Comparison of ENCODE assay signal across 20 cellular contexts in the genomic region with DNA sequence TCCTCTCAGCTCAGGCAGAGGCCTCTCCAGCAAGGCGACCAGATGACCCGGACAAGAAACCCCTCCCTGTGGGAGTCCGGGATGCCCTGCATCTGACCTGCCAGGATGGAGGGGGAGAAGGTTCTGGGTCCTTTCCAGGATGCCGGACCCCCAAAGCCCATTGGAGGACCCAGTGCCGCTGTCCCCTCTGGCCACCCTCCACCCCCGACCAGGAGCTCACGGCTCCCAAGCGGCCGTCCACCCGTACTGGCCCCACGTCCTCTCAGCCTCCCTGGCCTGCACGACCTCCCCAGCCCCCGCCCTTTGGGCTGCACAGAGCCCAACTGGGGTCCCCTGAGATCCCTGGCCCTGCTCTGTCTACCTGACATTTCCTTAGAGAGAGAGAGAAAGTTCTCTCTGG. TPM values are rescaled to one million over a fixed set of nuclear protein-coding genes. Genes with fewer than 3 reads are reported as not detected.
A peak's percentile ranks its signal among the peaks of the same experiment; 100 is the strongest.
DNase-seq lines count a peak whose midpoint lies in the region; ATAC-seq, FAIRE-seq and TF ChIP-seq lines count a peak whose summit lies in the region.
"Had no signal": no experiment of that assay in that cellular context is flagged by ENCODE, and none has a peak within 500 bp of the region (broad histone marks: within the 10 kb centered on the region; RNA-seq: fewer than 3 reads in every experiment).

No MANE protein-coding gene starts in this region.

- no peaks in the 10 kb centered on the region for H3K4me1 Mint-ChIP-seq in stimulated activated naive B cell treated with anti-CD40 and anti-IgM and Interleukin-4, amounts not matched to agents 10 μg/mL and 1 μg/mL and 100 μg/mL, for 72 hours
- H3K4me1 Mint-ChIP-seq: CD4-positive, CD25-positive, alpha-beta regulatory T cell; CD8-positive, alpha-beta memory T cell had no signal

- FAIRE-seq in kidney (lab: Jason Lieb, UNC): no peak
- FAIRE-seq: D721Med, G401.6, GM12891, H54, HepG2 had no signal

- DNase-seq in RWPE1 (ENCODE audit: low spot score): no peak
- peak; percentile 4 for DNase-seq in hepatocyte (ENCODE audit: low spot score)
- no peak for DNase-seq in stimulated activated naive B cell treated with anti-CD40 and anti-IgM and Interleukin-4, amounts not matched to agents 10 μg/mL and 1 μg/mL and 100 μg/mL, for 72 hours
- no peak for DNase-seq in kidney
- DNase-seq in colonic mucosa: no peak
- DNase-seq: 8988T; C1 segment of cervical spinal cord; CD4-positive, CD25-positive, alpha-beta regulatory T cell; CD8-positive, alpha-beta memory T cell; COR-L47; GM23248; HCEC 1CT had no signal

- CTCF ChIA-PET in RWPE1 (lab: Yijun Ruan, JAX): interaction anchor here (0.7 kb wide), 1 partner anchor 1260 kb away, joined by 5 read pairs; no protein-coding TSS in a partner anchor

- H3K27ac ChIP-seq in 22Rv1 (peak overlapping the region; percentile 65; the same call in 1 of the 2 replicates), RWPE1 (peak overlapping the region; percentile 30), hepatocyte (no peak overlapping the region), kidney (ENCODE audit: low read depth in 2 of 2, low read length in 2 of 2) (no peak overlapping the region), colonic mucosa (no peak overlapping the region)
- H3K27ac ChIP-seq: GM23248 had no signal

- H3K9me3 ChIP-seq in hepatocyte (ENCODE audit: low read depth) (peaks cover 4% of the 10 kb centered on the region), kidney (ENCODE audit: control insufficient read depth in 1 of 2, low read length in 2 of 2) (no peaks in the 10 kb centered on the region), colonic mucosa (no peaks in the 10 kb centered on the region)

- no peak overlapping the region for H3K4me3 ChIP-seq in hepatocyte
- no peak overlapping the region for H3K4me3 ChIP-seq in kidney (ENCODE audit: low read length in 2 of 2)
- no peak overlapping the region for H3K4me3 ChIP-seq in colonic mucosa
- H3K4me3 ChIP-seq: GM23248 had no signal

- H3K27ac Mint-ChIP-seq in stimulated activated naive B cell treated with anti-CD40 and anti-IgM and Interleukin-4, amounts not matched to agents 10 μg/mL and 1 μg/mL and 100 μg/mL, for 72 hours: peak overlapping the region; percentile 47
- H3K27ac Mint-ChIP-seq: CD4-positive, CD25-positive, alpha-beta regulatory T cell had no signal

- TF ChIP-seq CTCF in 22Rv1 (IDR thresholded peaks at IDR 0.05) (no peak), RWPE1 (conservative IDR thresholded peaks at IDR 0.05; ENCODE audit: low read depth) (no peak), hepatocyte (IDR thresholded peaks at IDR 0.05; ENCODE audit: poor library complexity) (no peak), kidney (IDR thresholded peaks at IDR 0.05; ENCODE audit: borderline replicate concordance, extremely low read depth, insufficient read depth) (no peak), colonic mucosa (IDR thresholded peaks at IDR 0.05) (no peak)

- H3K36me3 ChIP-seq in hepatocyte (replicated peaks; ENCODE audit: insufficient read depth, low read depth) (no peaks in the 10 kb centered on the region), kidney (ENCODE audit: control insufficient read depth in 1 of 2, insufficient read depth in 2 of 2, low read length in 2 of 2) (peaks cover 9 to 19% of the 10 kb centered on the region in 2 donors), colonic mucosa (peaks cover 17% of the 10 kb centered on the region)

- no peak for ATAC-seq in stimulated activated naive B cell treated with anti-CD40 and anti-IgM and Interleukin-4, amounts not matched to agents 10 μg/mL and 1 μg/mL and 100 μg/mL, for 72 hours (replicated peaks)
- ATAC-seq in HG02678 (IDR thresholded peaks at IDR 0.05; ENCODE audit: unreplicated experiment): no peak
- ATAC-seq: HepG2 had no signal

- POLR2A ChIA-PET in RWPE1 (lab: Yijun Ruan, JAX; ENCODE audit: low non-redundant PET): no interaction called here

- H3K4me1 ChIP-seq in hepatocyte (ENCODE audit: insufficient read depth) (no peaks in the 10 kb centered on the region), kidney (ENCODE audit: control insufficient read depth in 1 of 2, insufficient read depth in 1 of 2, low read depth in 1 of 2, low read length in 2 of 2) (no peaks in the 10 kb centered on the region), colonic mucosa (no peaks in the 10 kb centered on the region)

- H3K27me3 ChIP-seq in hepatocyte: no peaks in the 10 kb centered on the region
- H3K27me3 ChIP-seq in colonic mucosa: no peaks in the 10 kb centered on the region

- H3K9me2 ChIP-seq in hepatocyte (replicated peaks; ENCODE audit: insufficient read depth): no peaks in the 10 kb centered on the region

- H3K79me2 ChIP-seq in hepatocyte: no peaks in the 10 kb centered on the region

- H3K27me3 Mint-ChIP-seq in stimulated activated naive B cell treated with anti-CD40 and anti-IgM and Interleukin-4, amounts not matched to agents 10 μg/mL and 1 μg/mL and 100 μg/mL, for 72 hours: no peaks in the 10 kb centered on the region
- H3K27me3 Mint-ChIP-seq: CD4-positive, CD25-positive, alpha-beta regulatory T cell; CD8-positive, alpha-beta memory T cell; IgD-negative memory B cell had no signal

- intact Hi-C loops in kidney (cut with DNase I) (no loop called here), colonic mucosa (cut with DNase I) (no loop called here)

- H3K36me3 Mint-ChIP-seq in stimulated activated naive B cell treated with anti-CD40 and anti-IgM and Interleukin-4, amounts not matched to agents 10 μg/mL and 1 μg/mL and 100 μg/mL, for 72 hours: peaks cover 38 to 60% of the 10 kb centered on the region in 2 donors
- H3K36me3 Mint-ChIP-seq: IgD-negative memory B cell had no signal

- no peak overlapping the region for H3K4me2 ChIP-seq in hepatocyte

- H3K4me3 Mint-ChIP-seq in stimulated activated naive B cell treated with anti-CD40 and anti-IgM and Interleukin-4, amounts not matched to agents 10 μg/mL and 1 μg/mL and 100 μg/mL, for 72 hours: no peak overlapping the region
- H3K4me3 Mint-ChIP-seq: CD4-positive, CD25-positive, alpha-beta regulatory T cell; CD8-positive, alpha-beta memory T cell had no signal

- no peak overlapping the region for H3K9ac ChIP-seq in kidney (ENCODE audit: low read length in 2 of 2)
- no peak overlapping the region for H3K9ac ChIP-seq in colonic mucosa (ENCODE audit: low read depth in 2 of 2, low read length in 2 of 2)
- H3K9ac ChIP-seq: GM23248 had no signal

- no peaks in the 10 kb centered on the region for H4K20me1 ChIP-seq in hepatocyte (ENCODE audit: insufficient read depth, poor library complexity, severe bottlenecking)

- H3K9me3 Mint-ChIP-seq in stimulated activated naive B cell treated with anti-CD40 and anti-IgM and Interleukin-4, amounts not matched to agents 10 μg/mL and 1 μg/mL and 100 μg/mL, for 72 hours: no peaks in the 10 kb centered on the region
- H3K9me3 Mint-ChIP-seq: CD4-positive, CD25-positive, alpha-beta regulatory T cell; CD8-positive, alpha-beta memory T cell; IgD-negative memory B cell had no signal

- WGBS in hepatocyte (ENCODE audit: low lambda C conversion rate, missing lambda C conversion rate): 96% methylated on average over 10 of the region's 13 CpGs

- no peak overlapping the region for H2AFZ ChIP-seq in hepatocyte
- H2AFZ ChIP-seq: GM23248 had no signal

RNA-seq across cellular contexts. Expression of a gene that starts 24.0 kb away (rescaled TPM):
- total RNA-seq in hepatocyte: 56.4 and 62.1 TPM in 2 replicates
- polyA plus RNA-seq in hepatocyte: 71.1 and 76.0 TPM in 2 replicates
- 70.3 TPM for total RNA-seq in kidney
- 57.0 TPM for polyA plus RNA-seq in kidney (ENCODE audit: insufficient read depth, low read depth, low replicate concordance)
- total RNA-seq in colonic mucosa: 10 to 100 TPM; 74.5 to 81.5 TPM

RNA-seq across cellular contexts. Expression of a gene that starts 50.5 kb away (rescaled TPM):
- total RNA-seq in hepatocyte: 44.8 and 56.8 TPM in 2 replicates
- 82.5 and 82.7 TPM in 2 replicates for polyA plus RNA-seq in hepatocyte
- total RNA-seq in kidney: 66.2 TPM
- polyA plus RNA-seq in kidney (ENCODE audit: insufficient read depth, low read depth, low replicate concordance): 33.1 TPM
- total RNA-seq in colonic mucosa: 10 to 100 TPM; 55.3 to 61.0 TPM

RNA-seq across cellular contexts. Expression of a gene that starts 59.5 kb away (rescaled TPM):
- 90.4 and 98.2 TPM in 2 replicates for total RNA-seq in hepatocyte
- polyA plus RNA-seq in hepatocyte: 126 and 136 TPM in 2 replicates
- total RNA-seq in kidney: 190 TPM
- 67.2 TPM for polyA plus RNA-seq in kidney (ENCODE audit: insufficient read depth, low read depth, low replicate concordance)
- total RNA-seq in colonic mucosa: 100 to 1,000 TPM; 358 to 589 TPM

Comparison
In these comparisons a context has a peak if more than half of its experiments do, and no peak if none do; other contexts are left out.
1. H3K27ac ChIP-seq: peak in 22Rv1 (single experiment) and RWPE1 (single experiment); none in hepatocyte (single experiment), kidney (0 of 2) and colonic mucosa (single experiment).